In genomic region chr12:2034633-2035420, GRCh38 we compare ENCODE assay signal across 8 cellular contexts. TPM values are rescaled to one million over a fixed set of nuclear protein-coding genes. Genes with fewer than 3 reads are reported as not detected.
DNase-seq lines count a peak whose midpoint lies in the region; ATAC-seq and TF ChIP-seq lines count a peak whose summit lies in the region.

No MANE protein-coding gene starts in this region.

- peak overlapping the region; percentile 32 for H3K4me3 ChIP-seq in BE2C (ENCODE audit: low read depth, low read length)
- H3K4me3 ChIP-seq in Jurkat, Clone E6-1 (ENCODE audit: low read length) = peak overlapping the region; percentile 56
- peak overlapping the region; percentile 30 to 41 for H3K4me3 ChIP-seq in foreskin fibroblast (ENCODE audit: low read depth in 1 of 2, low read length in 2 of 2)

- H3K36me3 Mint-ChIP-seq in neural crest cell (ENCODE audit: low read depth) = no peaks in the 10 kb centered on the region
- no peaks in the 10 kb centered on the region for H3K36me3 Mint-ChIP-seq in stimulated activated naive CD8-positive, alpha-beta T cell treated with anti-CD3 and anti-CD28 coated beads, Interleukin-15, Interleukin-2, amounts not matched to agents 100 ng/mL and 50 ng/mL, for 24 hours (ENCODE audit: low read depth)

- H3K4me1 Mint-ChIP-seq in neural crest cell = peaks cover 14% of the 10 kb centered on the region
- peaks cover 15% of the 10 kb centered on the region for H3K4me1 Mint-ChIP-seq in stimulated activated naive CD8-positive, alpha-beta T cell treated with anti-CD3 and anti-CD28 coated beads, Interleukin-15, Interleukin-2, amounts not matched to agents 100 ng/mL and 50 ng/mL, for 24 hours (ENCODE audit: low read depth)

- ATAC-seq in GM19455 (IDR thresholded peaks at IDR 0.05; ENCODE audit: unreplicated experiment) = peak; percentile 87

- no peaks in the 10 kb centered on the region for H3K4me1 ChIP-seq in BE2C

- peak overlapping the region; percentile 59 for H3K4me3 Mint-ChIP-seq in neural crest cell
- peak overlapping the region; percentile 70 for H3K4me3 Mint-ChIP-seq in stimulated activated naive CD8-positive, alpha-beta T cell treated with anti-CD3 and anti-CD28 coated beads, Interleukin-15, Interleukin-2, amounts not matched to agents 100 ng/mL and 50 ng/mL, for 24 hours

- H3K27me3 Mint-ChIP-seq in neural crest cell (ENCODE audit: low read depth) = peaks cover 70% of the 10 kb centered on the region
- H3K27me3 Mint-ChIP-seq in stimulated activated naive CD8-positive, alpha-beta T cell treated with anti-CD3 and anti-CD28 coated beads, Interleukin-15, Interleukin-2, amounts not matched to agents 100 ng/mL and 50 ng/mL, for 24 hours = peaks cover 75% of the 10 kb centered on the region

- H3K27ac Mint-ChIP-seq in neural crest cell (ENCODE audit: unreplicated experiment) = no peak overlapping the region
- H3K27ac Mint-ChIP-seq in stimulated activated naive CD8-positive, alpha-beta T cell treated with anti-CD3 and anti-CD28 coated beads, Interleukin-15, Interleukin-2, amounts not matched to agents 100 ng/mL and 50 ng/mL, for 24 hours = no peak overlapping the region

- peak; percentile 73 for TF ChIP-seq CTCF in BE2C (IDR thresholded peaks at IDR 0.05; ENCODE audit: low read depth, low read length)
- TF ChIP-seq CTCF in foreskin fibroblast (IDR thresholded peaks at IDR 0.05; ENCODE audit: low read depth, low read length) = peak; percentile 76
- peak; percentile 99 for TF ChIP-seq CTCF in neural crest cell (conservative IDR thresholded peaks at IDR 0.05)

- DNase-seq in BE2C (peak; percentile 94), RPMI7951 (ENCODE audit: low read depth) (peak; percentile 63), foreskin fibroblast (peak; percentile 69 to 93), neural crest cell (ENCODE audit: low read depth, low spot score) (peak; percentile 87)
- peak; percentile 65 for DNase-seq in Jurkat, Clone E6-1 (ENCODE audit: low read depth, low spot score)
- DNase-seq in activated effector memory CD4-positive, alpha-beta T cell treated with Interleukin-2 at 50 U/mL for 16 hours = peak; percentile 77

- no peaks in the 10 kb centered on the region for H3K9me3 ChIP-seq in BE2C

- H3K27me3 ChIP-seq in BE2C = peaks cover 29% of the 10 kb centered on the region

- no peaks in the 10 kb centered on the region for H3K36me3 ChIP-seq in BE2C

- H3K9me3 Mint-ChIP-seq in neural crest cell = no peaks in the 10 kb centered on the region
- H3K9me3 Mint-ChIP-seq in stimulated activated naive CD8-positive, alpha-beta T cell treated with anti-CD3 and anti-CD28 coated beads, Interleukin-15, Interleukin-2, amounts not matched to agents 100 ng/mL and 50 ng/mL, for 24 hours = no peaks in the 10 kb centered on the region

RNA-seq across cellular contexts. Expression of gene CACNA1C, which starts 18.0 kb away (rescaled TPM):
- polyA plus RNA-seq in BE2C (2012; ENCODE audit: insufficient read depth, insufficient read length, low read depth) = not detected
- 0.82 TPM for polyA plus RNA-seq in Jurkat, Clone E6-1 (2012; ENCODE audit: insufficient read depth, insufficient read length)
- total RNA-seq in RPMI7951 (2014; rRNA removed; shearing (Covaris generic)) = 0.98 and 1.6 TPM in 2 replicates
- 1.6 and 1.9 TPM in 2 replicates for total RNA-seq in neural crest cell

RNA-seq across cellular contexts. Expression of gene DCP1B, which starts 30.6 kb away (rescaled TPM):
- 12.6 TPM for polyA plus RNA-seq in BE2C (2012; ENCODE audit: insufficient read depth, insufficient read length, low read depth)
- 16.3 TPM for polyA plus RNA-seq in Jurkat, Clone E6-1 (2012; ENCODE audit: insufficient read depth, insufficient read length)
- 9.0 and 11.2 TPM in 2 replicates for total RNA-seq in RPMI7951 (2014; rRNA removed; shearing (Covaris generic))
- 19.2 and 19.8 TPM in 2 replicates for total RNA-seq in neural crest cell

Comparison
In these comparisons a context has a peak if more than half of its experiments do, and no peak if none do; other contexts are left out.
1. Peak in every context shown above with its lines: DNase-seq, ATAC-seq and H3K4me3 ChIP-seq.